1 cellular context compared by ENCODE assay signal in genomic region chr1:182175340-182176068, GRCh38.
A peak's percentile ranks its signal among the peaks of the same experiment; 100 is the strongest.
TF ChIP-seq lines count a peak whose summit lies in the region.

No MANE protein-coding gene starts in this region.

TF ChIP-seq in HEK293, 187 proteins besides CTCF, POLR2A, EP300 and RAD21 (continued from another document):
- TF ChIP-seq ZNF488 (tag by site-specific recombination; IDR thresholded peaks at IDR 0.05) (no peak), ZBTB7A (tag by site-specific recombination; IDR thresholded peaks at IDR 0.05; ENCODE audit: low read depth) (no peak), ZNF175 (tag by site-specific recombination; IDR thresholded peaks at IDR 0.05) (no peak), GFI1B (tag by site-specific recombination; IDR thresholded peaks at IDR 0.05) (peak; percentile 85), BCL11A (tag by site-specific recombination; IDR thresholded peaks at IDR 0.05; ENCODE audit: low read depth) (peak; percentile 93), ZNF23 (tag by site-specific recombination; IDR thresholded peaks at IDR 0.05; ENCODE audit: borderline replicate concordance) (no peak), ZNF785 (tag by site-specific recombination; IDR thresholded peaks at IDR 0.05) (no peak), KLF8 (tag by site-specific recombination; IDR thresholded peaks at IDR 0.05) (no peak), ZBTB49 (tag by site-specific recombination; IDR thresholded peaks at IDR 0.05; ENCODE audit: low read depth) (no peak), ZNF530 (tag by site-specific recombination; IDR thresholded peaks at IDR 0.05; ENCODE audit: low read depth) (no peak), ZNF585B (tag by site-specific recombination; IDR thresholded peaks at IDR 0.05) (no peak), ZNF747 (tag by site-specific recombination; IDR thresholded peaks at IDR 0.05) (no peak), ELK4 (IDR thresholded peaks at IDR 0.05; ENCODE audit: borderline replicate concordance, low read depth, low read length) (no peak), RBAK (tag by site-specific recombination; IDR thresholded peaks at IDR 0.05) (no peak), ZNF274 (IDR thresholded peaks at IDR 0.05; ENCODE audit: low read length) (no peak), ZNF274 (tag by site-specific recombination; IDR thresholded peaks at IDR 0.05; ENCODE audit: borderline replicate concordance) (no peak), WT1 (tag by site-specific recombination; IDR thresholded peaks at IDR 0.05) (peak; percentile 100), ZNF398 (tag by site-specific recombination; IDR thresholded peaks at IDR 0.05) (no peak), ZNF610 (tag by site-specific recombination; IDR thresholded peaks at IDR 0.05; ENCODE audit: borderline replicate concordance) (peak; percentile 23; the same call in 1 of the 2 replicates), ZNF596 (tag by site-specific recombination; IDR thresholded peaks at IDR 0.05) (no peak), ZFP37 (tag by site-specific recombination; IDR thresholded peaks at IDR 0.05) (no peak), ZNF19 (tag by site-specific recombination; IDR thresholded peaks at IDR 0.05; ENCODE audit: low read depth) (no peak), ZNF544 (tag by site-specific recombination; IDR thresholded peaks at IDR 0.05) (no peak), ZBTB21 (tag by site-specific recombination; IDR thresholded peaks at IDR 0.05) (0 out of 2 replicates have a peak, but pooled peaks have one; percentile 52), ZBTB8A (tag by site-specific recombination; IDR thresholded peaks at IDR 0.05) (peak; percentile 61), ZNF426 (tag by site-specific recombination; IDR thresholded peaks at IDR 0.05) (no peak), ZXDB (tag by site-specific recombination; IDR thresholded peaks at IDR 0.05) (peak; percentile 60), TCF7L2 (IDR thresholded peaks at IDR 0.05; ENCODE audit: borderline replicate concordance, low read depth, low read length) (no peak), ZNF280D (tag by site-specific recombination; IDR thresholded peaks at IDR 0.05) (no peak), ZNF221 (tag by site-specific recombination; IDR thresholded peaks at IDR 0.05; ENCODE audit: borderline replicate concordance) (no peak), ZNF449 (tag by site-specific recombination; IDR thresholded peaks at IDR 0.05) (peak; percentile 82; the same call in 1 of the 2 replicates), ZNF140 (tag by site-specific recombination; IDR thresholded peaks at IDR 0.05) (no peak), ZNF501 (tag by site-specific recombination; IDR thresholded peaks at IDR 0.05) (peak; percentile 87; the same call in 1 of the 2 replicates), ZSCAN18 (tag by site-specific recombination; IDR thresholded peaks at IDR 0.05) (no peak), IKZF3 (tag by site-specific recombination; IDR thresholded peaks at IDR 0.05) (no peak), ZNF654 (tag by site-specific recombination; IDR thresholded peaks at IDR 0.05; ENCODE audit: low read depth) (peak; percentile 17; the same call in 1 of the 2 replicates), ZNF561 (tag by site-specific recombination; IDR thresholded peaks at IDR 0.05; ENCODE audit: borderline replicate concordance) (peak; percentile 93), ZNF184 (tag by site-specific recombination; IDR thresholded peaks at IDR 0.05) (peak; percentile 85)
TF ChIP-seq in HEK293: peak in this region for 59.
